Comparison of ENCODE assay signal across 11 cellular contexts in the genomic region with DNA sequence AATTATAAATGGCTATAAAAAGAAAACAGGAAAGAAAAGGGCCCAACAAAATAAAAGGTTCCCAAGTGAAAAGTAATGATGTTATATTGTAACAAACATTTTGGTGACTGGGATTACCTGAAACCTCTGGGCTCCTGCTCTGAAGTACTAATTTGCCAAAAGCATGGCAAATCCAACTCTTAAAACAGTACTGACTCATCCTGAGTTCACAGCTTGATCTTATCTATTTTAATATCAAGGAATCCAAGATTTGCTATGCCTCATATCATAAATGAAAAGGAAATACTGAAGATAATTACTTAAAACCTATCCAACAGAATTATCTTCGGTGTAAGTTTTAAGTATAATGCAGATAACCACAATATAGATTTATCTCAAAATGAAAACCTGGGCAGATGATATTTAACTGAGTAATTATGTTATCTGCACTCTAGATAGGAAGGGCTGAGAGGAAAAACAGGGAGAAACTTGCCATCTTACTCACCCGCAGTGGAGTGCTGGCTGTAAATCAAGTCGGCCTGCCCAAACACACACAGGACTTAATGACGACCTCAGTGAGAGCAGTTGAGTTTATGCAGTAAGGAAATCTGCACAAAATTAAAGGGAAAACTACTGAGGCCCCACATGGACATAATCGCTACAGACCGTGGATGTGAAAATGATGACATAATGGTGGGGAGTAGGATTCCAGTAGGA. TPM values are rescaled to one million over a fixed set of nuclear protein-coding genes. Genes with fewer than 3 reads are reported as not detected.
A peak's percentile ranks its signal among the peaks of the same experiment; 100 is the strongest.
DNase-seq lines count a peak whose midpoint lies in the region; ATAC-seq and TF ChIP-seq lines count a peak whose summit lies in the region.
"Had no signal": no experiment of that assay in that cellular context is flagged by ENCODE, and none has a peak within 500 bp of the region (broad histone marks: within the 10 kb centered on the region; RNA-seq: fewer than 3 reads in every experiment).

No MANE protein-coding gene starts in this region.

- H3K9me3 ChIP-seq in lower lobe of right lung (no peaks in the 10 kb centered on the region), aorta (ENCODE audit: control insufficient read depth, low read length) (no peaks in the 10 kb centered on the region)
- H3K9me3 ChIP-seq: upper lobe of left lung had no signal

- 1 to 3% methylated on average over 6 of the region's 6 CpGs for WGBS in aorta, 2 donors

- in situ Hi-C loops in ACHN (cut with HindIII; ENCODE audit: low pct_ligation_motif_present, low pct_unique_long_range_greater_than_20kb, low sequenced_read_pairs): loop anchor here (25.0 kb wide), 1 partner anchor 133 kb away; no protein-coding TSS in a partner anchor

- H3K27ac ChIP-seq in lower lobe of right lung (no peak overlapping the region), aorta (ENCODE audit: low read depth in 1 of 2, low read length in 2 of 2) (peak overlapping the region in 1 of 2 donors; percentile 82)

- H3K4me3 ChIP-seq in cardiac fibroblast (replicated peaks in 1 of 2; ENCODE audit: low read depth in 2 of 2, low read length in 2 of 2): no peak overlapping the region
- H3K4me3 ChIP-seq in lower lobe of right lung: no peak overlapping the region
- no peak overlapping the region for H3K4me3 ChIP-seq in aorta (ENCODE audit: low read length in 2 of 2)
- H3K4me3 ChIP-seq: upper lobe of left lung had no signal

- TF ChIP-seq CTCF in cardiac fibroblast (IDR thresholded peaks at IDR 0.05; ENCODE audit: low read depth, low read length): no peak
- no peak for TF ChIP-seq CTCF in lower lobe of right lung (IDR thresholded peaks at IDR 0.05)

- ATAC-seq in left cardiac atrium (peak in 1 of 2 donors; percentile 93), Right ventricle myocardium inferior (no peak), lower lobe of right lung (peak; percentile 50 to 79), aorta (ENCODE audit: low FRiP score) (peak; percentile 65), GM21367 (IDR thresholded peaks at IDR 0.05; ENCODE audit: unreplicated experiment) (no peak)
- ATAC-seq: natural killer cell had no signal

- intact Hi-C loops in left cardiac atrium (cut with DNase I): loop anchor here in 1 of 2 donors (5.0 kb wide), 1 partner anchor 128 kb away; no protein-coding TSS in a partner anchor
- intact Hi-C loops in Right ventricle myocardium inferior (cut with DNase I): loop anchor here (5.0 kb wide), 1 partner anchor 48 kb away; a partner anchor contains a TSS
- intact Hi-C loops in lower lobe of right lung (cut with DNase I): loop anchor here (5.0 kb wide), 1 partner anchor 128 kb away; no protein-coding TSS in a partner anchor
- intact Hi-C loops in aorta (cut with DNase I): loop anchor here (2.0 to 5.0 kb wide), 2 partner anchors 48 kb away; a partner anchor contains a TSS

- H3K4me1 ChIP-seq in lower lobe of right lung (peaks cover 18% of the 10 kb centered on the region), aorta (ENCODE audit: control insufficient read depth in 1 of 2, insufficient read depth in 2 of 2, low read length in 2 of 2) (peaks cover 0 to 8% of the 10 kb centered on the region in 2 donors)

- H3K27me3 ChIP-seq in lower lobe of right lung (ENCODE audit: low read depth): no peaks in the 10 kb centered on the region
- H3K27me3 ChIP-seq in aorta (ENCODE audit: control insufficient read depth in 1 of 2, insufficient read depth in 2 of 2, low read length in 1 of 2): no peaks in the 10 kb centered on the region
- H3K27me3 ChIP-seq: upper lobe of left lung had no signal

- H3K36me3 ChIP-seq in lower lobe of right lung: no peaks in the 10 kb centered on the region
- H3K36me3 ChIP-seq in aorta (ENCODE audit: control insufficient read depth in 1 of 2, insufficient read depth in 2 of 2, low read length in 1 of 2): no peaks in the 10 kb centered on the region
- H3K36me3 ChIP-seq: upper lobe of left lung had no signal

- DNase-seq in left cardiac atrium: peak; percentile 45
- DNase-seq in Right ventricle myocardium inferior (ENCODE audit: missing footprints): no peak
- DNase-seq in cardiac fibroblast (ENCODE audit: low read depth in 2 of 2): peak; percentile 30 to 42
- DNase-seq in lower lobe of right lung: no peak
- peak in 1 of 2 donors; percentile 77 for DNase-seq in aorta
- no peak for DNase-seq in ACHN
- DNase-seq in occipital lobe (lab: John Stamatoyannopoulos, UW): no peak
- DNase-seq: activated CD4-positive, alpha-beta T cell treated with anti-CD3 and anti-CD28 coated beads, Interleukin-2, amount 50 U/mL, for 48 hours; natural killer cell had no signal

RNA-seq across cellular contexts. Expression of a gene that starts 48.4 kb away (rescaled TPM):
- total RNA-seq in left cardiac atrium (10 to 100 TPM in 1 of 2 donors, 1 to 10 TPM in 1; 9.7 to 11.0 TPM), Right ventricle myocardium inferior (13.1 TPM), lower lobe of right lung (33.9 TPM), aorta (10 to 100 TPM; 38.0 to 95.3 TPM), occipital lobe (1.4 TPM)
- polyA plus RNA-seq in aorta: 10 to 100 TPM; 11.0 to 16.9 TPM

Comparison
In these comparisons a context has a peak if more than half of its experiments do, and no peak if none do; other contexts are left out.
1. DNase-seq: peak in left cardiac atrium (single experiment) and cardiac fibroblast (2 of 2); none in Right ventricle myocardium inferior (single experiment), lower lobe of right lung (single experiment), ACHN (single experiment) and occipital lobe (single experiment).
2. ATAC-seq: peak in lower lobe of right lung (2 of 2) and aorta (single experiment); none in Right ventricle myocardium inferior (single experiment) and GM21367 (single experiment).